Comparison of ENCODE assay signal across 8 cellular contexts in the genomic region with DNA sequence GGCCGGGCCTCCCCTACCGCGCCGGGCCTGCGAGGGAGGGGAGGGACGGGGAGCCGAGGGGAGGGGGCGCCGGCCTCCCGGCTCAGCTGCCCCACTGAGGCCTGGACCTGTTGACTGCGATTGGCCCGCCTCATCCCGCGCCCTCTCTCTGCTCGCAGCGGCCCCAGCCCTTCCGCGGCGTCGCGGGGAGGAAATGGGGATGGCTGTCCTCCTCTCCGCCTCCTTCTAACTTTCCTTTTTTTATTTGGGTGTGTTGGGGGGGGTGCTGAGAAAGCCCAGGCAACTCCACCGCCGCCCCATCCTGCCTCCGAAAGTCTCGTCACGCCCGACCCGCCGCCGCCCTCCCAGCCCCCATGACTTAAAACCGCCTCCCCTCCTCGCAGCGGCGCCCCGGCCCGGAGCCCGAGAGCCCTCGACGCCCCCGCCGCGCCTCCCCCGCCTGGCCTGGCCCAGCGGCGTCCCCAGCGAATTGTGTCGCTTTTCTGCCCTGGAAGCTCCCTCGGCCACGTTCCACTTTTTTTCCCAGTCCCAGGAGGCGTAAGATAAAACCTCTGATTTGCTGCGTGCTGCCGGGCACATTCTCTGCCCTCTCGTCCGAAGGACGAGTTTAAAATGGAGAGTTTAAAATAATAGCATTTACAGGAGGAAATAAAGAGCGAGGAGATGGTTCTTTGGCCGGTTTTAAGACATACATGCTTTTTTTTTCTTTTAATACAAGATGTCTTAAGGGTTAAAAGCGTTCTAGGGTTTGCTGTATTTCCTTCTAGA. TPM values are rescaled to one million over a fixed set of nuclear protein-coding genes. Genes with fewer than 3 reads are reported as not detected.
DNase-seq lines count a peak whose midpoint lies in the region; ATAC-seq and TF ChIP-seq lines count a peak whose summit lies in the region.

No MANE protein-coding gene starts in this region.

- H3K27me3 ChIP-seq in HL-60 (ENCODE audit: insufficient read depth, poor library complexity, severe bottlenecking) (no peaks in the 10 kb centered on the region), SK-N-SH (ENCODE audit: insufficient read depth) (no peaks in the 10 kb centered on the region), adrenal gland (no peaks in the 10 kb centered on the region), left ventricle myocardium inferior (ENCODE audit: low read depth) (no peaks in the 10 kb centered on the region)

- TF ChIP-seq RAD21 in SK-N-SH (IDR thresholded peaks at IDR 0.05; ENCODE audit: low read length) = no peak

- POLR2A ChIA-PET in SK-N-SH (lab: Yijun Ruan, JAX) = interaction anchor here (0.6 to 3.1 kb wide), 11 partner anchors 8 to 569 kb away, joined by 3 to 26 read pairs (median 5); partner anchors contain the start of gene MLLT10

- DNase-seq in HL-60 (ENCODE audit: low read depth in 1 of 2, low spot score in 1 of 2) (peak in 1 of 2 experiments; percentile 26), SK-N-SH (peak; percentile 78), adrenal gland (peak; percentile 84 to 93 (median 88)), left ventricle myocardium inferior (peak; percentile 89), posterior cingulate gyrus (peak; percentile 63 to 94 (median 68))

- intact Hi-C loops in adrenal gland (cut with DNase I) = no loop called here
- intact Hi-C loops in left ventricle myocardium inferior (cut with micrococcal nuclease) = no loop called here
- intact Hi-C loops in posterior cingulate gyrus (cut with DNase I) = no loop called here

- H3K36me3 ChIP-seq in SK-N-SH (replicated peaks in 1 of 2; ENCODE audit: control insufficient read depth in 1 of 2, insufficient read depth in 2 of 2, low read length in 1 of 2) (no peaks in the 10 kb centered on the region), adrenal gland (replicated peaks in 1 of 2) (no peaks in the 10 kb centered on the region), left ventricle myocardium inferior (no peaks in the 10 kb centered on the region)

- peak overlapping the region; percentile 94 for H3K9ac ChIP-seq in SK-N-SH

- 1% methylated on average over 29 of the region's 59 CpGs for WGBS in SK-N-SH (ENCODE audit: low lambda C conversion rate)
- 0 to 1% (median 0%) methylated on average over 23 to 57 of the region's 59 CpGs for WGBS in adrenal gland, 4 donors

- H3F3A ChIP-seq in SK-N-SH (replicated peaks; ENCODE audit: insufficient read depth) = peaks cover 53% of the 10 kb centered on the region

- H3K79me2 ChIP-seq in SK-N-SH (ENCODE audit: insufficient read depth) = peaks cover 29% of the 10 kb centered on the region

- peak overlapping the region; percentile 93 for H3K4me2 ChIP-seq in SK-N-SH

- H3K4me3 ChIP-seq in HL-60 (replicated peaks; ENCODE audit: insufficient read depth, low read length) (peak overlapping the region; percentile 43), SK-N-SH (ENCODE audit: low read depth in 2 of 2, low read length in 1 of 2) (peak overlapping the region; percentile 70 to 76), adrenal gland (peak overlapping the region in 3 of 4 donors; percentile 16 to 71 (median 70)), left ventricle myocardium inferior (peak overlapping the region; percentile 81)

- CTCF ChIA-PET in SK-N-SH (lab: Yijun Ruan, JAX) = interaction anchor here (0.9 to 11.1 kb wide), 6 partner anchors 11 to 257 kb away, joined by 3 to 101 read pairs (median 7); no protein-coding TSS in a partner anchor

- H3K4me1 ChIP-seq in SK-N-SH (ENCODE audit: control insufficient read depth in 1 of 2, insufficient read depth in 2 of 2, low read depth in 1 of 2, low read length in 1 of 2) = peaks cover 25 to 40% of the 10 kb centered on the region in 2 experiments; a peak in 3 of 4 replicates
- H3K4me1 ChIP-seq in adrenal gland (replicated peaks in 1 of 2) = peaks cover 0 to 35% of the 10 kb centered on the region in 2 donors
- H3K4me1 ChIP-seq in left ventricle myocardium inferior = peaks cover 57% of the 10 kb centered on the region

- no peaks in the 10 kb centered on the region for H3K9me2 ChIP-seq in SK-N-SH

- no peaks in the 10 kb centered on the region for H3K9me3 ChIP-seq in SK-N-SH
- no peaks in the 10 kb centered on the region for H3K9me3 ChIP-seq in adrenal gland (replicated peaks in 1 of 3)
- H3K9me3 ChIP-seq in left ventricle myocardium inferior (replicated peaks) = no peaks in the 10 kb centered on the region

- ATAC-seq in GM19372 (IDR thresholded peaks at IDR 0.05; ENCODE audit: low read depth, unreplicated experiment) = peak; percentile 25
- ATAC-seq in GM18873 (IDR thresholded peaks at IDR 0.05; ENCODE audit: low FRiP score, unreplicated experiment) = no peak

- no peak for TF ChIP-seq CTCF in C4-2B (conservative IDR thresholded peaks at IDR 0.05)
- TF ChIP-seq CTCF in HL-60 (IDR thresholded peaks at IDR 0.05; ENCODE audit: insufficient read depth, low read length) = no peak
- no peak for TF ChIP-seq CTCF in SK-N-SH (IDR thresholded peaks at IDR 0.05)
- TF ChIP-seq CTCF in adrenal gland (IDR thresholded peaks at IDR 0.05) = no peak
- no peak for TF ChIP-seq CTCF in left ventricle myocardium inferior (IDR thresholded peaks at IDR 0.05; ENCODE audit: borderline replicate concordance)

- H2AFZ ChIP-seq in SK-N-SH (ENCODE audit: low read depth) = no peak overlapping the region

- TF ChIP-seq EP300 in SK-N-SH (IDR thresholded peaks at IDR 0.05; ENCODE audit: borderline replicate concordance in 1 of 2, low read depth in 1 of 2, low read length in 1 of 2) = no peak

- peak in 1 of 2 donors; percentile 77 for TF ChIP-seq POLR2A in adrenal gland (IDR thresholded peaks at IDR 0.05)

- no peaks in the 10 kb centered on the region for H4K20me1 ChIP-seq in SK-N-SH (ENCODE audit: insufficient read depth)

- H3K27ac ChIP-seq in C4-2B (peak overlapping the region; percentile 71), HL-60 (replicated peaks) (peak overlapping the region; percentile 93), SK-N-SH (ENCODE audit: low read depth in 2 of 2, low read length in 1 of 2) (peak overlapping the region; percentile 98 to 99), adrenal gland (peak overlapping the region; percentile 98 to 99 (median 98)), left ventricle myocardium inferior (replicated peaks) (peak overlapping the region; percentile 99)

TF ChIP-seq in SK-N-SH, 30 proteins besides CTCF, POLR2A, EP300 and RAD21 (continues in another document):
- no peak for TF ChIP-seq GATA2 (CRISPR knock-in tag; IDR thresholded peaks at IDR 0.05)
- TF ChIP-seq SMC3 (IDR thresholded peaks at IDR 0.05; ENCODE audit: low read depth, low read length) = no peak
- TF ChIP-seq, protein P1, sequence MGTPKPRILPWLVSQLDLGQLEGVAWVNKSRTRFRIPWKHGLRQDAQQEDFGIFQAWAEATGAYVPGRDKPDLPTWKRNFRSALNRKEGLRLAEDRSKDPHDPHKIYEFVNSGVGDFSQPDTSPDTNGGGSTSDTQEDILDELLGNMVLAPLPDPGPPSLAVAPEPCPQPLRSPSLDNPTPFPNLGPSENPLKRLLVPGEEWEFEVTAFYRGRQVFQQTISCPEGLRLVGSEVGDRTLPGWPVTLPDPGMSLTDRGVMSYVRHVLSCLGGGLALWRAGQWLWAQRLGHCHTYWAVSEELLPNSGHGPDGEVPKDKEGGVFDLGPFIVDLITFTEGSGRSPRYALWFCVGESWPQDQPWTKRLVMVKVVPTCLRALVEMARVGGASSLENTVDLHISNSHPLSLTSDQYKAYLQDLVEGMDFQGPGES (IDR thresholded peaks at IDR 0.05; ENCODE audit: low read depth, low read length) = no peak
- no peak for TF ChIP-seq MXI1 (IDR thresholded peaks at IDR 0.05; ENCODE audit: low read depth, low read length)
- TF ChIP-seq NFIC (IDR thresholded peaks at IDR 0.05; ENCODE audit: borderline replicate concordance) = peak; percentile 14; the same call in 1 of the 2 replicates
- TF ChIP-seq EZH2phosphoT487 (IDR thresholded peaks at IDR 0.05; ENCODE audit: borderline replicate concordance, low read depth) = no peak
- TF ChIP-seq RFX5 (IDR thresholded peaks at IDR 0.05; ENCODE audit: low read length) = no peak
- TF ChIP-seq JUND (IDR thresholded peaks at IDR 0.05) = no peak; the same call in 1 of the 2 replicates
- TF ChIP-seq, protein P2, sequence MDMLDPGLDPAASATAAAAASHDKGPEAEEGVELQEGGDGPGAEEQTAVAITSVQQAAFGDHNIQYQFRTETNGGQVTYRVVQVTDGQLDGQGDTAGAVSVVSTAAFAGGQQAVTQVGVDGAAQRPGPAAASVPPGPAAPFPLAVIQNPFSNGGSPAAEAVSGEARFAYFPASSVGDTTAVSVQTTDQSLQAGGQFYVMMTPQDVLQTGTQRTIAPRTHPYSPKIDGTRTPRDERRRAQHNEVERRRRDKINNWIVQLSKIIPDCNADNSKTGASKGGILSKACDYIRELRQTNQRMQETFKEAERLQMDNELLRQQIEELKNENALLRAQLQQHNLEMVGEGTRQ (IDR thresholded peaks at IDR 0.05; ENCODE audit: borderline replicate concordance, low read depth, low read length) = no peak
- peak; percentile 7; the same call in 1 of the 2 replicates for TF ChIP-seq TEAD4 (IDR thresholded peaks at IDR 0.05; ENCODE audit: borderline replicate concordance, insufficient read depth)
- TF ChIP-seq YY1 (IDR thresholded peaks at IDR 0.05; ENCODE audit: low read depth) = no peak; the same call in 1 of the 2 replicates
- no peak for TF ChIP-seq TCF12 (IDR thresholded peaks at IDR 0.05)
- no peak for TF ChIP-seq USF1 (IDR thresholded peaks at IDR 0.05; ENCODE audit: borderline replicate concordance, low read depth)
- TF ChIP-seq FOXJ3 (CRISPR knock-in tag; IDR thresholded peaks at IDR 0.05) = no peak
- TF ChIP-seq GABPA (IDR thresholded peaks at IDR 0.05; ENCODE audit: low read depth) = no peak
- TF ChIP-seq MEF2A (IDR thresholded peaks at IDR 0.05; ENCODE audit: borderline replicate concordance, low read depth) = no peak

RNA-seq across cellular contexts. Expression of gene SKIDA1, which starts 0.9 kb away (rescaled TPM):
- 0.38 and 0.47 TPM in 2 replicates for polyA plus RNA-seq in SK-N-SH (2012; rRNA removed)
- 0.29 and 0.42 TPM in 2 replicates for polyA plus RNA-seq in SK-N-SH (2012; cell fraction: cytosol; rRNA removed)
- polyA plus RNA-seq in SK-N-SH (2012; cell fraction: nucleus; rRNA removed) = 1.1 and 1.8 TPM in 2 replicates
- 1 to 10 TPM in 7 of 8 donors, under 1 TPM in 1; 0.78 to 3.5 (median 2.6) TPM for total RNA-seq in adrenal gland
- 1 to 10 TPM in 2 of 3 donors, under 1 TPM in 1; 0.64 to 2.3 (median 1.6) TPM for polyA plus RNA-seq in adrenal gland
- total RNA-seq in left ventricle myocardium inferior = 2.7 TPM

RNA-seq across cellular contexts. Expression of gene MLLT10, which starts 7.7 kb away (rescaled TPM):
- 23.9 and 26.0 TPM in 2 replicates for polyA plus RNA-seq in SK-N-SH (2012; rRNA removed)
- polyA plus RNA-seq in SK-N-SH (2012; cell fraction: cytosol; rRNA removed) = 21.8 and 23.5 TPM in 2 replicates
- polyA plus RNA-seq in SK-N-SH (2012; cell fraction: nucleus; rRNA removed) = 44.7 and 64.0 TPM in 2 replicates
- 10 to 100 TPM; 16.7 to 48.1 (median 26.8) TPM for total RNA-seq in adrenal gland
- 10 to 100 TPM; 15.8 to 30.2 (median 29.3) TPM for polyA plus RNA-seq in adrenal gland
- total RNA-seq in left ventricle myocardium inferior = 18.7 TPM
